19 cellular contexts compared by ENCODE assay signal in the genomic region with DNA sequence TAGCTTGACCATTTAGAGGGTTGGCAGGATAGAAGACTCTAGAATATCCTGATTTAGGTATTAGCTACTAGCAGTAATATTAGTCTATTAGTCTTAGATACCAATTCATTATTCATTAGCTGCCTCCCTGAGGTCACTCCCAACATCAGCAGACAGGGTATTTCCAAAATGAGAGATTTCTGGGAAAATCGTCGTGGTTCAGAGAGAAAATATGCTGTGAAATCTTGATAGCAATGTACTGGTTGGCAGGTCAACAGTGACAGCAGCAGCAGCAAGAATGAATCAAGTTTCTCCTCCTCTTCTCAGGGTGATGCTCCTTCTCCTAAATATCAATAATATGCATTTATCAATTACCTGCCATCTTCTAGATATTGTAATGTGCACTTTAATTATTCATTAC. TPM values are rescaled to one million over a fixed set of nuclear protein-coding genes. Genes with fewer than 3 reads are reported as not detected.
DNase-seq lines count a peak whose midpoint lies in the region; ATAC-seq and TF ChIP-seq lines count a peak whose summit lies in the region.
"Had no signal": no experiment of that assay in that cellular context is flagged by ENCODE, and none has a peak within 500 bp of the region (broad histone marks: within the 10 kb centered on the region; RNA-seq: fewer than 3 reads in every experiment).

No MANE protein-coding gene starts in this region.

- no peak overlapping the region for H3K9ac ChIP-seq in trophoblast cell (ENCODE audit: low read length)
- H3K9ac ChIP-seq: BLaER1, GM23248 had no signal

- H4K8ac ChIP-seq in trophoblast cell (ENCODE audit: low read depth, low read length), result no peak overlapping the region

- no peak overlapping the region for H2AFZ ChIP-seq in trophoblast cell (ENCODE audit: insufficient read depth, low read length, poor library complexity)
- H2AFZ ChIP-seq: GM23248 had no signal

- H4K91ac ChIP-seq in trophoblast cell (ENCODE audit: low read depth, low read length), result no peak overlapping the region

- H3K18ac ChIP-seq in trophoblast cell (ENCODE audit: low read length), result no peak overlapping the region

- H2BK5ac ChIP-seq in trophoblast cell (ENCODE audit: low read depth, low read length, poor library complexity), result no peak overlapping the region

- no peaks in the 10 kb centered on the region for H3K79me2 ChIP-seq in trophoblast cell (ENCODE audit: control insufficient read depth, insufficient read depth, low read length, poor library complexity)

- no peak overlapping the region for H3K4ac ChIP-seq in trophoblast cell (ENCODE audit: low read depth, low read length)

- H3K14ac ChIP-seq in trophoblast cell (ENCODE audit: low read length), result no peak overlapping the region

- H3K27me3 ChIP-seq in brain microvascular endothelial cell (replicated peaks) (no peaks in the 10 kb centered on the region), trophoblast cell (ENCODE audit: insufficient read depth, low read length) (no peaks in the 10 kb centered on the region)
- H3K27me3 ChIP-seq: BLaER1 had no signal

- ATAC-seq in HG02885 (IDR thresholded peaks at IDR 0.05; ENCODE audit: poor library complexity, unreplicated experiment) (no peak), HG03342 (IDR thresholded peaks at IDR 0.05; ENCODE audit: unreplicated experiment) (no peak)
- ATAC-seq: CD8-positive, alpha-beta T cell; GM12878 had no signal

- H3K23ac ChIP-seq in trophoblast cell (ENCODE audit: low read length), result no peak overlapping the region

- H3K4me1 ChIP-seq in trophoblast cell (ENCODE audit: control insufficient read depth in 1 of 2, insufficient read depth in 2 of 2, low read length in 2 of 2), result no peaks in the 10 kb centered on the region
- H3K4me1 ChIP-seq: BLaER1, Caco-2 had no signal

- TF ChIP-seq CTCF in brain microvascular endothelial cell (IDR thresholded peaks at IDR 0.05; ENCODE audit: low read depth, low read length, missing control alignments), result no peak

- H3K79me1 ChIP-seq in trophoblast cell (ENCODE audit: low read length), result no peaks in the 10 kb centered on the region

- in situ Hi-C loops in brain microvascular endothelial cell (cut with HindIII; ENCODE audit: low pct_ligation_motif_present, low sequenced_read_pairs), result no loop called here

- no peak overlapping the region for H2BK12ac ChIP-seq in trophoblast cell (ENCODE audit: low read length)

- no CpG with 5 or more reads among the region's 2 CpGs for WGBS in trophoblast cell (ENCODE audit: extremely low coverage, insufficient coverage, insufficient read length)

- H3K4me3 ChIP-seq in brain microvascular endothelial cell (ENCODE audit: low read depth, low read length), result no peak overlapping the region
- H3K4me3 ChIP-seq in trophoblast cell (ENCODE audit: low read depth, low read length), result no peak overlapping the region
- H3K4me3 ChIP-seq: BLaER1, GM12878, GM23248 had no signal

- H4K12ac ChIP-seq in trophoblast cell (ENCODE audit: low read depth, low read length), result no peak overlapping the region

- H3K27ac ChIP-seq in brain microvascular endothelial cell (peak overlapping the region; percentile 20), trophoblast cell (ENCODE audit: low read depth, low read length) (no peak overlapping the region)
- H3K27ac ChIP-seq: BLaER1, C4-2B, GM23248 had no signal

- no peak overlapping the region for H2AK5ac ChIP-seq in trophoblast cell (ENCODE audit: low read length)

- H3K4me2 ChIP-seq in trophoblast cell (ENCODE audit: low read length), result no peak overlapping the region
- H3K4me2 ChIP-seq: BLaER1 had no signal

- H3K36me3 ChIP-seq in brain microvascular endothelial cell (replicated peaks), result no peaks in the 10 kb centered on the region
- no peaks in the 10 kb centered on the region for H3K36me3 ChIP-seq in trophoblast cell (ENCODE audit: control insufficient read depth in 1 of 2, insufficient read depth in 2 of 2, low read length in 2 of 2)
- H3K36me3 ChIP-seq: BLaER1 had no signal

- DNase-seq in brain microvascular endothelial cell, result peak; percentile 36
- DNase-seq in glomerular visceral epithelial cell (ENCODE audit: extremely low spot score), result peak; percentile 1
- peak; percentile 10 to 49 for DNase-seq in trophoblast cell
- DNase-seq in NCI-H187 (lab: John Stamatoyannopoulos, UW), result no peak
- DNase-seq: Caco-2; CD4-positive, CD25-positive, alpha-beta regulatory T cell; CD8-positive, alpha-beta T cell; DMS 273 treated with DMSO at 0.1 percent for 48 hours; DMS79; EL; GDM1; GM23248; H7; HCEC 1CT had no signal

- no peaks in the 10 kb centered on the region for H3K9me3 ChIP-seq in trophoblast cell (ENCODE audit: insufficient read depth, low read depth, low read length)
- H3K9me3 ChIP-seq: BLaER1, Caco-2 had no signal

- H2BK120ac ChIP-seq in trophoblast cell (ENCODE audit: insufficient read depth, low read length, poor library complexity), result no peak overlapping the region

RNA-seq across cellular contexts. Expression of a gene that starts 41.3 kb away (rescaled TPM):
- 54.0 and 55.0 TPM in 2 replicates for polyA plus RNA-seq in trophoblast cell (2013)
- polyA plus RNA-seq: CD4-positive, CD25-positive, alpha-beta regulatory T cell had no signal

Comparison
In these comparisons a context has a peak if more than half of its experiments do, and no peak if none do; other contexts are left out.
1. DNase-seq: peak in brain microvascular endothelial cell (single experiment), glomerular visceral epithelial cell (single experiment) and trophoblast cell (2 of 2); none in NCI-H187 (0 of 2).